ENCODE assay signal across 29 cellular contexts in the genomic region with DNA sequence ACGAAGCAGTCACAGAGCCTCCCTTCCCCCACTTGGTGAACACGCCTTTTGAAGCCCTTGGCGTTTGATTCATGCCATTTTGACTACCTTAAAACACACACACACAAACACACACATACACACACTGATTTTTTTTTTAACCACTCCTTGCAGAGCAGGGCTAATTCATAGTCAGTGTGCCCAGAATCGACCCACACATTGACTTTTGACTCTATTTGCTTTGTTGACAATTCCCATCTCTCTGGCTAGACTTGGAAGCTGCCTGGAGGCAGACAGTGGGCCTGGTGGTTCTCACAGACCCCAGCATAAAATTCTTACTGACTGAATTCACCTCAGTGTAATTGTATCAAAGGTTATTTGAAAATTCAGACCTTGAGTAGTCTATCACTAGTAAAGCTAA. TPM values are rescaled to one million over a fixed set of nuclear protein-coding genes. Genes with fewer than 3 reads are reported as not detected.
DNase-seq lines count a peak whose midpoint lies in the region; ATAC-seq and TF ChIP-seq lines count a peak whose summit lies in the region.
"Had no signal": no experiment of that assay in that cellular context is flagged by ENCODE, and none has a peak within 500 bp of the region (broad histone marks: within the 10 kb centered on the region; RNA-seq: fewer than 3 reads in every experiment).

No MANE protein-coding gene starts in this region.

- no peaks in the 10 kb centered on the region for H3K36me3 ChIP-seq in right lobe of liver
- H3K36me3 ChIP-seq: BE2C, BLaER1 had no signal

- no peaks in the 10 kb centered on the region for H3K27me3 ChIP-seq in right lobe of liver
- H3K27me3 ChIP-seq: BLaER1 had no signal

- 30% methylated on average over 4 of the region's 4 CpGs for WGBS in right lobe of liver (ENCODE audit: insufficient coverage, low coverage, low lambda C conversion rate, missing lambda C conversion rate)

- no peak overlapping the region for H3K4me3 Mint-ChIP-seq in endothelial cell (ENCODE audit: unreplicated experiment)
- H3K4me3 Mint-ChIP-seq: CD14-positive monocyte; CD4-positive, alpha-beta memory T cell; CD4-positive, CD25-positive, alpha-beta regulatory T cell had no signal

- peaks cover 4% of the 10 kb centered on the region for H3K36me3 Mint-ChIP-seq in endothelial cell (ENCODE audit: low read depth, unreplicated experiment)
- H3K36me3 Mint-ChIP-seq: CD14-positive monocyte; CD4-positive, CD25-positive, alpha-beta regulatory T cell had no signal

- TF ChIP-seq POLR2A in right lobe of liver (IDR thresholded peaks at IDR 0.05), result no peak

- no peaks in the 10 kb centered on the region for H3K9me3 ChIP-seq in right lobe of liver
- H3K9me3 ChIP-seq: BE2C had no signal

- intact Hi-C loops in left colon (cut with DNase I, micrococcal nuclease) (no loop called here), right lobe of liver (cut with DNase I) (no loop called here)

- H3K27ac ChIP-seq in right lobe of liver, result peak overlapping the region in 1 of 3 donors; percentile 16
- H3K27ac ChIP-seq: BLaER1 had no signal

- peaks cover 2% of the 10 kb centered on the region for H3K27me3 Mint-ChIP-seq in endothelial cell (ENCODE audit: unreplicated experiment)

- ATAC-seq in left colon (peak; percentile 15), right lobe of liver (peak; percentile 74 to 86 (median 77)), HG02870 (IDR thresholded peaks at IDR 0.05; ENCODE audit: unreplicated experiment) (no peak), GM18520 (IDR thresholded peaks at IDR 0.05; ENCODE audit: unreplicated experiment) (no peak)
- ATAC-seq: GM12878 had no signal

- H3K27ac Mint-ChIP-seq in endothelial cell (ENCODE audit: unreplicated experiment), result no peak overlapping the region
- H3K27ac Mint-ChIP-seq: CD14-positive monocyte; CD4-positive, alpha-beta memory T cell; CD4-positive, CD25-positive, alpha-beta regulatory T cell; CD8-positive, alpha-beta memory T cell had no signal

- TF ChIP-seq CTCF in right lobe of liver (IDR thresholded peaks at IDR 0.05), result no peak
- TF ChIP-seq CTCF in endothelial cell (IDR thresholded peaks at IDR 0.05; ENCODE audit: unreplicated experiment), result no peak

- no peaks in the 10 kb centered on the region for H3K9me3 Mint-ChIP-seq in endothelial cell (ENCODE audit: unreplicated experiment)

- H3K4me3 ChIP-seq in right lobe of liver, result no peak overlapping the region
- H3K4me3 ChIP-seq: BLaER1, GM12878 had no signal

- H3K4me1 ChIP-seq in right lobe of liver, result peaks cover 0 to 16% (median 7%) of the 10 kb centered on the region in 4 donors
- H3K4me1 ChIP-seq: BE2C had no signal

- no peaks in the 10 kb centered on the region for H3K4me1 Mint-ChIP-seq in endothelial cell (ENCODE audit: unreplicated experiment)

- peak; percentile 65 for DNase-seq in NCI-H2227 (lab: John Stamatoyannopoulos, UW; ENCODE audit: unreplicated experiment)
- peak; percentile 52 for DNase-seq in NCI-H2227 treated with DMSO at 0.1 percent for 48 hours (lab: John Stamatoyannopoulos, UW)
- DNase-seq in left colon, result no peak
- DNase-seq in right lobe of liver, result peak in 1 of 3 donors; percentile 72
- DNase-seq in endothelial cell (ENCODE audit: low spot score), result no peak
- DNase-seq in NCI-H2081 treated with DMSO at 0.1 percent for 48 hours (lab: John Stamatoyannopoulos, UW), result no peak
- DNase-seq: 8988T; ACHN; BE2C; C1 segment of cervical spinal cord; CD4-positive, alpha-beta memory T cell; CD4-positive, CD25-positive, alpha-beta regulatory T cell; CD8-positive, alpha-beta memory T cell; COR-L47; DMS 273 treated with DMSO at 0.1 percent for 48 hours; DMS153; DMS53; DMS79; DND-41; EL; GDM1 had no signal

RNA-seq across cellular contexts. Expression of gene CAPN8, which starts 30.3 kb away (rescaled TPM):
- total RNA-seq in left colon (100 to 1,000 TPM in 1 of 2 donors, 10 to 100 TPM in 1; 87.8 to 118 TPM), right lobe of liver (1 to 10 TPM in 1 of 6 experiments, under 1 TPM in 1, not detected in 4; 0.35 to 1.1 TPM), endothelial cell (ENCODE audit: unreplicated experiment) (0.13 TPM)
- total RNA-seq: A673; CD8-positive, alpha-beta memory T cell; Daoy; G401 had no signal

Comparison
In these comparisons a context has a peak if more than half of its experiments do, and no peak if none do; other contexts are left out.
1. DNase-seq: peak in NCI-H2227 (single experiment) and NCI-H2227 treated with DMSO at 0.1 percent for 48 hours (single experiment); none in left colon (0 of 2), endothelial cell (single experiment) and NCI-H2081 treated with DMSO at 0.1 percent for 48 hours (single experiment).
2. ATAC-seq: peak in left colon (single experiment) and right lobe of liver (4 of 4); none in HG02870 (single experiment) and GM18520 (single experiment).
3. RNA of gene CAPN8, which starts 30.3 kb away (total RNA-seq): 87.8 to 118 TPM in left colon; 0.35 to 1.1 TPM in right lobe of liver and 0.13 TPM in endothelial cell (single experiment); every median in the first group is over 10 times any median in the second.